ENCODE assay signal across 8 cellular contexts in genomic region chr5:176533894-176534611, GRCh38. TPM values are rescaled to one million over a fixed set of nuclear protein-coding genes. Genes with fewer than 3 reads are reported as not detected.
DNase-seq lines count a peak whose midpoint lies in the region; FAIRE-seq and TF ChIP-seq lines count a peak whose summit lies in the region.

No MANE protein-coding gene starts in this region.

- TF ChIP-seq POLR2A in NB4 (IDR thresholded peaks at IDR 0.05; ENCODE audit: extremely low read depth, insufficient read length): no peak
- no peak for TF ChIP-seq POLR2A in stomach (IDR thresholded peaks at IDR 0.05)

- peak overlapping the region; percentile 99 for H3K27ac Mint-ChIP-seq in activated naive CD8-positive, alpha-beta T cell

- TF ChIP-seq CTCF in NB4 (IDR thresholded peaks at IDR 0.05; ENCODE audit: low read depth, low read length): no peak
- TF ChIP-seq CTCF in stomach (IDR thresholded peaks at IDR 0.05): no peak

- H3K27ac ChIP-seq in stomach: peak overlapping the region; percentile 30 to 99 (median 99)

- H3K4me3 Mint-ChIP-seq in activated naive CD8-positive, alpha-beta T cell: peak overlapping the region; percentile 97

- DNase-seq in D341Med (ENCODE audit: low spot score) (peak; percentile 20), NB4 (ENCODE audit: low read depth) (peak; percentile 76), islet precursor cell (peak; percentile 53), stomach (peak; percentile 49), NCI-H2227 treated with DMSO at 0.1 percent for 48 hours (lab: John Stamatoyannopoulos, UW) (no peak), mesenteric fat pad (ENCODE audit: low spot score) (no peak), HTR-8/SVneo (ENCODE audit: insufficient read length, low spot score) (no peak)

- H3K36me3 ChIP-seq in stomach: peaks cover 27 to 33% (median 32%) of the 10 kb centered on the region in 4 donors

- no peaks in the 10 kb centered on the region for H3K27me3 Mint-ChIP-seq in activated naive CD8-positive, alpha-beta T cell

- H3K9me3 ChIP-seq in stomach: no peaks in the 10 kb centered on the region

- peaks cover 2% of the 10 kb centered on the region for H3K36me3 Mint-ChIP-seq in activated naive CD8-positive, alpha-beta T cell

- 2 to 12% (median 10%) methylated on average over 10 of the region's 10 CpGs for WGBS in stomach, 5 donors

- H3K4me3 ChIP-seq in NB4 (ENCODE audit: low read depth, low read length) (peak overlapping the region; percentile 80), stomach (peak overlapping the region in 2 of 4 donors; percentile 82 to 86)

- TF ChIP-seq EP300 in stomach (IDR thresholded peaks at IDR 0.05): no peak

- FAIRE-seq in HTR-8/SVneo (lab: Jason Lieb, UNC): no peak

- H3K27me3 ChIP-seq in stomach: no peaks in the 10 kb centered on the region

- intact Hi-C loops in stomach (cut with DNase I; ENCODE audit: low total_unique reads): no loop called here

- H3K9me3 Mint-ChIP-seq in activated naive CD8-positive, alpha-beta T cell (ENCODE audit: low read depth): no peaks in the 10 kb centered on the region

- peaks cover 55% of the 10 kb centered on the region for H3K4me1 Mint-ChIP-seq in activated naive CD8-positive, alpha-beta T cell (ENCODE audit: low read depth)

- peaks cover 51 to 85% (median 74%) of the 10 kb centered on the region in 4 donors for H3K4me1 ChIP-seq in stomach

RNA-seq across cellular contexts. Expression of gene RNF44, which starts 3.1 kb away (rescaled TPM):
- total RNA-seq in stomach (100 to 1,000 TPM in 1 of 5 donors, 10 to 100 TPM in 3, 1 to 10 TPM in 1; 6.6 to 176 (median 30.6) TPM), mesenteric fat pad (23.5 TPM)
- 10 to 100 TPM; 11.5 to 15.1 (median 13.6) TPM for polyA plus RNA-seq in stomach

RNA-seq across cellular contexts. Expression of gene CDHR2, which starts 15.1 kb away (rescaled TPM):
- total RNA-seq in stomach (10 to 100 TPM in 3 of 5 donors, 1 to 10 TPM in 2; 9.6 to 18.7 (median 13.4) TPM), mesenteric fat pad (0.45 TPM)
- polyA plus RNA-seq in stomach: 1 to 10 TPM in 1 of 3 donors, under 1 TPM in 2; 0.13 to 1.6 (median 0.76) TPM

Comparison
In these comparisons a context has a peak if more than half of its experiments do, and no peak if none do; other contexts are left out.
1. DNase-seq: peak in D341Med (single experiment), NB4 (single experiment), islet precursor cell (single experiment) and stomach (single experiment); none in NCI-H2227 treated with DMSO at 0.1 percent for 48 hours (single experiment), mesenteric fat pad (single experiment) and HTR-8/SVneo (single experiment).